In the genomic region with DNA sequence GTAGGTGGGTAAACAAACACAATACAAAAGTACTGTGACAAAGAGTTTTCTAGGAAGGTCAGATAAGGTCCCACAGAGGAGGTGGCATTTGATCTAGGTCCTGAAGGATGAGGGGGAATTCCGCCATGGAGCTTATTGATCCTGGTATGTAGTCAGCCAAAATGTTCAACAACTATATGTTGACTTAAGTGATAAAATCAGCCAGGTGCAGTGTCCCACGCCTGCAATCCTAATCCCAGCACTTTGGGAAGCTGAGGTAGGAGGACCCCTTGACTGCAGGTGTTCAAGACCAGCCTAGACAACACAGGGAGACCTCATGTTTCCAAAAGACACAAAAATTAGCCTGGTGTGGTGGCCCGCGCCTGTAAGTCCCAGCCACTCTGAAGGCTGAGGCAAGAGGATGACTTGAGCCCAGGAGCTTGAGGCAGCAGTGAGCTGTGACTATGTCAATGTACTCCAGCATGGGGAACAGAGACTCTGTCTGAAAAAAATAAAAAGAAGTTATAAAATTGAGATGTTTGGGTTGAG, we compare ENCODE assay signal across 8 cellular contexts. TPM values are rescaled to one million over a fixed set of nuclear protein-coding genes. Genes with fewer than 3 reads are reported as not detected.
A peak's percentile ranks its signal among the peaks of the same experiment; 100 is the strongest.
DNase-seq lines count a peak whose midpoint lies in the region; ATAC-seq, FAIRE-seq and TF ChIP-seq lines count a peak whose summit lies in the region.

No MANE protein-coding gene starts in this region.

- TF ChIP-seq RAD21 in liver (IDR thresholded peaks at IDR 0.05), result no peak

- peaks cover 10 to 26% (median 22%) of the 10 kb centered on the region in 4 donors for H3K4me1 ChIP-seq in liver (ENCODE audit: control insufficient read depth in 4 of 4, insufficient read depth in 4 of 4, low read length in 3 of 4)

- no peak for FAIRE-seq in GM12892 (lab: Jason Lieb, UNC)

- H3K9me3 ChIP-seq in liver (ENCODE audit: control insufficient read depth in 4 of 4, low read length in 3 of 4), result no peaks in the 10 kb centered on the region

- H3K27ac Mint-ChIP-seq in activated T-helper 2 cell treated with anti-CD3 and anti-CD28 coated beads, Interferon-gamma antibody, Interleukin-2, Interleukin-4, amounts not matched to agents 10 μg/mL and 5 μg/mL and 100 μg/mL, durations not matched to agents 14 hours and 24 hours and 36 hours, result no peak overlapping the region

- no peaks in the 10 kb centered on the region for H3K9me3 Mint-ChIP-seq in activated T-helper 2 cell treated with anti-CD3 and anti-CD28 coated beads, Interferon-gamma antibody, Interleukin-2, Interleukin-4, amounts not matched to agents 10 μg/mL and 5 μg/mL and 100 μg/mL, durations not matched to agents 14 hours and 24 hours and 36 hours

- H3K27ac ChIP-seq in liver (ENCODE audit: low read depth in 1 of 2, low read length in 2 of 2), result peak overlapping the region; percentile 84 to 91

- TF ChIP-seq CTCF in liver (IDR thresholded peaks at IDR 0.05; ENCODE audit: low read depth, low read length, missing input control), result no peak

- no peak overlapping the region for H3K4me3 ChIP-seq in liver (ENCODE audit: low read depth in 1 of 3, low read length in 3 of 3)

- DNase-seq in activated T-helper 2 cell treated with anti-CD3 and anti-CD28 coated beads, Interferon-gamma antibody, Interleukin-2, Interleukin-4, amounts not matched to agents 10 μg/mL and 5 μg/mL and 100 μg/mL, durations not matched to agents 14 hours and 24 hours and 36 hours (ENCODE audit: low spot score), result no peak
- DNase-seq in pons (ENCODE audit: low spot score) (no peak), GM12892 (ENCODE audit: insufficient read length) (no peak)

- intact Hi-C loops in activated T-helper 2 cell treated with anti-CD3 and anti-CD28 coated beads, Interferon-gamma antibody, Interleukin-2, Interleukin-4, amounts not matched to agents 10 μg/mL and 5 μg/mL and 100 μg/mL, durations not matched to agents 14 hours and 24 hours and 36 hours (cut with micrococcal nuclease), result loop anchor here (1.0 to 2.0 kb wide), 6 partner anchors 12 to 283 kb away; a partner anchor contains a TSS

- ATAC-seq in GM18519 (IDR thresholded peaks at IDR 0.05; ENCODE audit: low FRiP score, unreplicated experiment) (peak; percentile 18), GM21619 (IDR thresholded peaks at IDR 0.05; ENCODE audit: unreplicated experiment) (peak; percentile 29), HG03469 (IDR thresholded peaks at IDR 0.05; ENCODE audit: unreplicated experiment) (peak; percentile 9), GM21529 (IDR thresholded peaks at IDR 0.05; ENCODE audit: unreplicated experiment) (no peak)

- peak overlapping the region in 1 of 2 donors; percentile 64 for H3K9ac ChIP-seq in liver (ENCODE audit: low read depth in 1 of 2, low read length in 2 of 2)

- no peaks in the 10 kb centered on the region for H3K36me3 ChIP-seq in liver (ENCODE audit: control insufficient read depth in 4 of 4, insufficient read depth in 3 of 4, low read depth in 1 of 4, low read length in 3 of 4)

- no peaks in the 10 kb centered on the region for H3K27me3 ChIP-seq in liver (ENCODE audit: control insufficient read depth in 4 of 4, insufficient read depth in 4 of 4, low read length in 3 of 4)

- peaks cover 29% of the 10 kb centered on the region for H3K4me1 Mint-ChIP-seq in activated T-helper 2 cell treated with anti-CD3 and anti-CD28 coated beads, Interferon-gamma antibody, Interleukin-2, Interleukin-4, amounts not matched to agents 10 μg/mL and 5 μg/mL and 100 μg/mL, durations not matched to agents 14 hours and 24 hours and 36 hours (ENCODE audit: low read depth)

- H3K36me3 Mint-ChIP-seq in activated T-helper 2 cell treated with anti-CD3 and anti-CD28 coated beads, Interferon-gamma antibody, Interleukin-2, Interleukin-4, amounts not matched to agents 10 μg/mL and 5 μg/mL and 100 μg/mL, durations not matched to agents 14 hours and 24 hours and 36 hours (ENCODE audit: low read depth), result no peaks in the 10 kb centered on the region

- H3K4me3 Mint-ChIP-seq in activated T-helper 2 cell treated with anti-CD3 and anti-CD28 coated beads, Interferon-gamma antibody, Interleukin-2, Interleukin-4, amounts not matched to agents 10 μg/mL and 5 μg/mL and 100 μg/mL, durations not matched to agents 14 hours and 24 hours and 36 hours (ENCODE audit: low read depth), result no peak overlapping the region

- no peaks in the 10 kb centered on the region for H3K27me3 Mint-ChIP-seq in activated T-helper 2 cell treated with anti-CD3 and anti-CD28 coated beads, Interferon-gamma antibody, Interleukin-2, Interleukin-4, amounts not matched to agents 10 μg/mL and 5 μg/mL and 100 μg/mL, durations not matched to agents 14 hours and 24 hours and 36 hours (ENCODE audit: low read depth)

- TF ChIP-seq POLR2A in GM12892 (IDR thresholded peaks at IDR 0.05; ENCODE audit: low read depth, low read length), result no peak

- 43% methylated on average over 4 of the region's 4 CpGs for WGBS in liver

TF ChIP-seq in liver, 16 proteins besides CTCF, POLR2A, EP300 and RAD21:
- no peak for TF ChIP-seq JUND (IDR thresholded peaks at IDR 0.05)
- TF ChIP-seq, protein P1, sequence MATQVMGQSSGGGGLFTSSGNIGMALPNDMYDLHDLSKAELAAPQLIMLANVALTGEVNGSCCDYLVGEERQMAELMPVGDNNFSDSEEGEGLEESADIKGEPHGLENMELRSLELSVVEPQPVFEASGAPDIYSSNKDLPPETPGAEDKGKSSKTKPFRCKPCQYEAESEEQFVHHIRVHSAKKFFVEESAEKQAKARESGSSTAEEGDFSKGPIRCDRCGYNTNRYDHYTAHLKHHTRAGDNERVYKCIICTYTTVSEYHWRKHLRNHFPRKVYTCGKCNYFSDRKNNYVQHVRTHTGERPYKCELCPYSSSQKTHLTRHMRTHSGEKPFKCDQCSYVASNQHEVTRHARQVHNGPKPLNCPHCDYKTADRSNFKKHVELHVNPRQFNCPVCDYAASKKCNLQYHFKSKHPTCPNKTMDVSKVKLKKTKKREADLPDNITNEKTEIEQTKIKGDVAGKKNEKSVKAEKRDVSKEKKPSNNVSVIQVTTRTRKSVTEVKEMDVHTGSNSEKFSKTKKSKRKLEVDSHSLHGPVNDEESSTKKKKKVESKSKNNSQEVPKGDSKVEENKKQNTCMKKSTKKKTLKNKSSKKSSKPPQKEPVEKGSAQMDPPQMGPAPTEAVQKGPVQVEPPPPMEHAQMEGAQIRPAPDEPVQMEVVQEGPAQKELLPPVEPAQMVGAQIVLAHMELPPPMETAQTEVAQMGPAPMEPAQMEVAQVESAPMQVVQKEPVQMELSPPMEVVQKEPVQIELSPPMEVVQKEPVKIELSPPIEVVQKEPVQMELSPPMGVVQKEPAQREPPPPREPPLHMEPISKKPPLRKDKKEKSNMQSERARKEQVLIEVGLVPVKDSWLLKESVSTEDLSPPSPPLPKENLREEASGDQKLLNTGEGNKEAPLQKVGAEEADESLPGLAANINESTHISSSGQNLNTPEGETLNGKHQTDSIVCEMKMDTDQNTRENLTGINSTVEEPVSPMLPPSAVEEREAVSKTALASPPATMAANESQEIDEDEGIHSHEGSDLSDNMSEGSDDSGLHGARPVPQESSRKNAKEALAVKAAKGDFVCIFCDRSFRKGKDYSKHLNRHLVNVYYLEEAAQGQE (IDR thresholded peaks at IDR 0.05), result no peak
- no peak for TF ChIP-seq HNF4G (IDR thresholded peaks at IDR 0.05)
- peak in 1 of 2 donors; percentile 68 for TF ChIP-seq RXRA (IDR thresholded peaks at IDR 0.05)
- no peak for TF ChIP-seq GABPA (IDR thresholded peaks at IDR 0.05 in 1 of 2, conservative IDR thresholded peaks at IDR 0.05 in 1 of 2)
- TF ChIP-seq, protein P2, sequence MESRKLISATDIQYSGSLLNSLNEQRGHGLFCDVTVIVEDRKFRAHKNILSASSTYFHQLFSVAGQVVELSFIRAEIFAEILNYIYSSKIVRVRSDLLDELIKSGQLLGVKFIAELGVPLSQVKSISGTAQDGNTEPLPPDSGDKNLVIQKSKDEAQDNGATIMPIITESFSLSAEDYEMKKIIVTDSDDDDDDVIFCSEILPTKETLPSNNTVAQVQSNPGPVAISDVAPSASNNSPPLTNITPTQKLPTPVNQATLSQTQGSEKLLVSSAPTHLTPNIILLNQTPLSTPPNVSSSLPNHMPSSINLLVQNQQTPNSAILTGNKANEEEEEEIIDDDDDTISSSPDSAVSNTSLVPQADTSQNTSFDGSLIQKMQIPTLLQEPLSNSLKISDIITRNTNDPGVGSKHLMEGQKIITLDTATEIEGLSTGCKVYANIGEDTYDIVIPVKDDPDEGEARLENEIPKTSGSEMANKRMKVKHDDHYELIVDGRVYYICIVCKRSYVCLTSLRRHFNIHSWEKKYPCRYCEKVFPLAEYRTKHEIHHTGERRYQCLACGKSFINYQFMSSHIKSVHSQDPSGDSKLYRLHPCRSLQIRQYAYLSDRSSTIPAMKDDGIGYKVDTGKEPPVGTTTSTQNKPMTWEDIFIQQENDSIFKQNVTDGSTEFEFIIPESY (IDR thresholded peaks at IDR 0.05), result no peak
- TF ChIP-seq HNF4A (conservative IDR thresholded peaks at IDR 0.05), result peak in 1 of 2 donors; percentile 13
- TF ChIP-seq, protein P3, sequence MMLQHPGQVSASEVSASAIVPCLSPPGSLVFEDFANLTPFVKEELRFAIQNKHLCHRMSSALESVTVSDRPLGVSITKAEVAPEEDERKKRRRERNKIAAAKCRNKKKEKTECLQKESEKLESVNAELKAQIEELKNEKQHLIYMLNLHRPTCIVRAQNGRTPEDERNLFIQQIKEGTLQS (IDR thresholded peaks at IDR 0.05), result no peak
TF ChIP-seq in liver: peak in this region for 2.

RNA-seq across cellular contexts. Expression of a gene that starts 46.4 kb away (rescaled TPM):
- 100 to 1,000 TPM in 1 of 2 donors, 10 to 100 TPM in 1; 72.7 to 688 TPM for total RNA-seq in liver
- 100 to 1,000 TPM; 344 to 513 TPM for polyA plus RNA-seq in liver
- 77.2 and 77.9 TPM in 2 replicates for total RNA-seq in activated T-helper 2 cell treated with anti-CD3 and anti-CD28 coated beads, Interferon-gamma antibody, Interleukin-2, Interleukin-4, amounts not matched to agents 10 μg/mL and 5 μg/mL and 100 μg/mL, durations not matched to agents 14 hours and 24 hours and 36 hours
- 78.6 TPM for polyA plus RNA-seq in GM12892 (2012; ENCODE audit: missing spikeins)

RNA-seq across cellular contexts. Expression of a gene that starts 56.8 kb away (rescaled TPM):
- 10 to 100 TPM; 20.5 to 54.9 TPM for total RNA-seq in liver
- polyA plus RNA-seq in liver, result 1 to 10 TPM; 6.9 to 9.1 TPM
- total RNA-seq in activated T-helper 2 cell treated with anti-CD3 and anti-CD28 coated beads, Interferon-gamma antibody, Interleukin-2, Interleukin-4, amounts not matched to agents 10 μg/mL and 5 μg/mL and 100 μg/mL, durations not matched to agents 14 hours and 24 hours and 36 hours, result 19.0 and 25.0 TPM in 2 replicates
- polyA plus RNA-seq in GM12892 (2012; ENCODE audit: missing spikeins), result 30.7 TPM
